In genomic region chr15:43589779-43590466, GRCh38 we compare ENCODE assay signal across 8 cellular contexts. TPM values are rescaled to one million over a fixed set of nuclear protein-coding genes. Genes with fewer than 3 reads are reported as not detected.
A peak's percentile ranks its signal among the peaks of the same experiment; 100 is the strongest.
DNase-seq lines count a peak whose midpoint lies in the region; ATAC-seq, FAIRE-seq and TF ChIP-seq lines count a peak whose summit lies in the region.
"Not testable (repeated sequence)": the region's sequence is repeated elsewhere in the genome, so short reads cannot be mapped to it uniquely, and the experiment has no call there.

TSS of gene PPIP5K1 (minus strand) at chr15:43590208. CDS start at chr15:43584504, 5,704 bp downstream.

- FAIRE-seq in urothelium cell line (lab: Jason Lieb, UNC) = peak; percentile 94

- not testable (repeated sequence) for H3F3A ChIP-seq in neural progenitor cell (ENCODE audit: low read depth)

- H3K9ac ChIP-seq in neural progenitor cell = not testable (repeated sequence)

- DNase-seq in Panc1 (ENCODE audit: low read depth, low spot score); adrenal gland; Right ventricle myocardium inferior (ENCODE audit: missing footprints); neural progenitor cell (ENCODE audit: low spot score); urothelium cell line (ENCODE audit: low spot score): not testable (repeated sequence)

- no CpG with 5 or more reads among the region's 54 CpGs for WGBS in adrenal gland, 4 donors

- ATAC-seq in GM18520 (IDR thresholded peaks at IDR 0.05; ENCODE audit: unreplicated experiment) (peak; percentile 97), GM21619 (IDR thresholded peaks at IDR 0.05; ENCODE audit: unreplicated experiment) (peak; percentile 94), HG03095 (IDR thresholded peaks at IDR 0.05; ENCODE audit: unreplicated experiment) (peak; percentile 89), Panc1 (peak; percentile 99), Right ventricle myocardium inferior (peak; percentile 99)

- H3K27ac ChIP-seq in Panc1 (ENCODE audit: low read length); adrenal gland; neural progenitor cell: not testable (repeated sequence)

- not testable (repeated sequence) for H3K27ac Mint-ChIP-seq in neural progenitor cell

- H3K4me2 ChIP-seq in neural progenitor cell = not testable (repeated sequence)

- intact Hi-C loops in Panc1 (cut with micrococcal nuclease; ENCODE audit: unreplicated experiment); adrenal gland (cut with DNase I); Right ventricle myocardium inferior (cut with DNase I): not testable (repeated sequence)

- not testable (repeated sequence) for H3K4me1 Mint-ChIP-seq in neural progenitor cell

- in situ Hi-C loops in Panc1 (cut with HindIII; ENCODE audit: low pct_unique_long_range_greater_than_20kb, low sequenced_read_pairs) = not testable (repeated sequence)

- H3K36me3 Mint-ChIP-seq in neural progenitor cell = not testable (repeated sequence)

- BruUV-seq in Panc1 (replicated peaks; lab: Mats Ljungman, UMichigan) = not testable (repeated sequence)

- H3K4me3 ChIP-seq in Panc1 (ENCODE audit: low read depth in 2 of 2, low read length in 2 of 2); adrenal gland; neural progenitor cell: not testable (repeated sequence)

- not testable (repeated sequence) for H2AFZ ChIP-seq in neural progenitor cell (replicated peaks)

- H3K27me3 ChIP-seq in Panc1 (ENCODE audit: control insufficient read depth, insufficient read depth, low read length); adrenal gland; neural progenitor cell: not testable (repeated sequence)

- H3K79me2 ChIP-seq in neural progenitor cell (ENCODE audit: low read depth) = not testable (repeated sequence)

- POLR2A ChIA-PET in Panc1 (lab: Charles Lee) = not testable (repeated sequence)

- TF ChIP-seq CTCF in Panc1 (IDR thresholded peaks at IDR 0.05); adrenal gland (IDR thresholded peaks at IDR 0.05); neural progenitor cell (IDR thresholded peaks at IDR 0.05): not testable (repeated sequence)

- not testable (repeated sequence) for TF ChIP-seq POLR2A in adrenal gland (IDR thresholded peaks at IDR 0.05)

- CTCF ChIA-PET in Panc1 (lab: Charles Lee) = not testable (repeated sequence)

- H3K9me3 ChIP-seq in Panc1 (ENCODE audit: control insufficient read depth, insufficient read depth, low read depth, low read length); adrenal gland (replicated peaks in 1 of 3); neural progenitor cell (ENCODE audit: low read depth): not testable (repeated sequence)

- not testable (repeated sequence) for H3K27me3 Mint-ChIP-seq in neural progenitor cell (ENCODE audit: insufficient read depth, low read depth)

- H3K36me3 ChIP-seq in Panc1 (ENCODE audit: control insufficient read depth, insufficient read depth, low read length); adrenal gland (replicated peaks in 1 of 2); neural progenitor cell: not testable (repeated sequence)

- not testable (repeated sequence) for H3K4me1 ChIP-seq in Panc1 (ENCODE audit: control insufficient read depth, insufficient read depth, low read length); adrenal gland (replicated peaks in 1 of 2); neural progenitor cell

- H3K9me3 Mint-ChIP-seq in neural progenitor cell = not testable (repeated sequence)

- not testable (repeated sequence) for H3K4me3 Mint-ChIP-seq in neural progenitor cell

- H4K20me1 ChIP-seq in neural progenitor cell (ENCODE audit: low read depth) = not testable (repeated sequence)

RNA-seq across cellular contexts. Expression of gene PPIP5K1, which starts in this region (rescaled TPM):
- 56.6 TPM for total RNA-seq in Panc1 (2021; ENCODE audit: unreplicated experiment)
- 29.0 TPM for polyA plus RNA-seq in Panc1 (2012; ENCODE audit: insufficient read length)
- total RNA-seq in adrenal gland = 10 to 100 TPM; 16.3 to 63.8 (median 39.4) TPM
- polyA plus RNA-seq in adrenal gland = 10 to 100 TPM; 15.4 to 28.1 (median 27.4) TPM
- 15.7 TPM for total RNA-seq in Right ventricle myocardium inferior
- total RNA-seq in neural progenitor cell (ENCODE audit: low replicate concordance) = 17.0 and 35.6 TPM in 2 replicates
